ENCODE assay signal across 10 cellular contexts in the genomic region with DNA sequence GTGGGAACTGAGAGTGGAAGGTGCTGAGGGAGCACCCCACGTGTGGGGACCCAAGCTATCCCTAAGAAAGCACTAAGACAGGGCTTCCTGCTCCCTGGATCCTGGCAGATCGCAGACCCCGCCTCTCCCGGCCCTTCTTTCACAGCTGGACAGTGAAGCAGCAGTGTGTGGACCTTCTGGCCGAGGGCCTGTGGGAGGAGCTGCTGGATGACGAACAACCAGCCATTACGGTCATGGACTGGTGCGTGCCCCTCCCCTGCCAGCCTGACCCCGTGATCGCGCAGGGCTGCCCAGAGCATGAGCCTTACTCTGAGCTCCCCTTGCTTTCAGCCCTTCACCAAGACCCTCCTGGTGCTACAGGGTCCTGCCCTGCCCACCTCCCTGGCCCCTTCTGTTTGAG. TPM values are rescaled to one million over a fixed set of nuclear protein-coding genes. Genes with fewer than 3 reads are reported as not detected.
DNase-seq lines count a peak whose midpoint lies in the region; ATAC-seq, FAIRE-seq and TF ChIP-seq lines count a peak whose summit lies in the region.
"Had no signal": no experiment of that assay in that cellular context is flagged by ENCODE, and none has a peak within 500 bp of the region (broad histone marks: within the 10 kb centered on the region; RNA-seq: fewer than 3 reads in every experiment).

No MANE protein-coding gene starts in this region.

- peaks cover 33 to 38% of the 10 kb centered on the region in 2 experiments for H3K27me3 ChIP-seq in endothelial cell of umbilical vein (ENCODE audit: control insufficient read depth in 2 of 2, insufficient read depth in 2 of 2, low read length in 2 of 2)
- peaks cover 9 to 63% of the 10 kb centered on the region in 2 experiments for H3K27me3 ChIP-seq in HepG2 (ENCODE audit: control insufficient read depth in 1 of 2, insufficient read depth in 2 of 2, low read length in 2 of 2)

- H3K9me3 ChIP-seq in endothelial cell of umbilical vein (replicated peaks; ENCODE audit: control insufficient read depth, insufficient read depth, low read length) (no peaks in the 10 kb centered on the region), HepG2 (ENCODE audit: low read length) (no peaks in the 10 kb centered on the region)
- H3K9me3 ChIP-seq: BLaER1 treated with 17β-estradiol and CSF1 and Interleukin-3, amounts not matched to agents 10 nM and 100 nM had no signal

- no TSS peak for BruUV-seq in endothelial cell of umbilical vein (replicated peaks; lab: Mats Ljungman, UMichigan)
- BruUV-seq in HepG2 (replicated peaks; lab: Mats Ljungman, UMichigan), result no TSS peak

- dilution Hi-C loops in endothelial cell of umbilical vein (cut with MboI; ENCODE audit: extremely low pct_ligation_motif_present, low sequenced_read_pairs), result no loop called here

- H3K27ac ChIP-seq in endothelial cell of umbilical vein (ENCODE audit: insufficient read depth, low read depth, low read length), result no peak overlapping the region
- no peak overlapping the region for H3K27ac ChIP-seq in HepG2 (ENCODE audit: extremely low read length, insufficient read depth, low read length)
- H3K27ac ChIP-seq: BLaER1 treated with 17β-estradiol and CSF1 and Interleukin-3, amounts not matched to agents 10 nM and 100 nM; KMS-11 had no signal

- intact Hi-C loops in endothelial cell of umbilical vein (cut with micrococcal nuclease) (loop anchor here (5.0 kb wide), 1 partner anchor 147 kb away; no protein-coding TSS in a partner anchor), HepG2 (cut with micrococcal nuclease; ENCODE audit: unreplicated experiment) (no loop called here)

- H3K9ac ChIP-seq in endothelial cell of umbilical vein (replicated peaks; ENCODE audit: extremely low read depth, insufficient read depth, low read length) (no peak overlapping the region), HepG2 (ENCODE audit: insufficient read depth, low read depth, low read length) (no peak overlapping the region)
- H3K9ac ChIP-seq: BLaER1 treated with 17β-estradiol and CSF1 and Interleukin-3, amounts not matched to agents 10 nM and 100 nM; KMS-11 had no signal

- POLR2A ChIA-PET in endothelial cell of umbilical vein (lab: Charles Lee) (no interaction called here), HepG2 (lab: Yijun Ruan, JAX) (interaction anchor here (1.4 to 1.6 kb wide), 2 partner anchors 54 to 192 kb away, joined by 3 to 5 read pairs; a partner anchor contains a TSS)

- DNase-seq in AG08396 (ENCODE audit: low spot score) (peak; percentile 93), NCI-H2196 (lab: John Stamatoyannopoulos, UW; ENCODE audit: unreplicated experiment) (peak; percentile 67), endothelial cell of umbilical vein (ENCODE audit: low read depth, low spot score) (peak; percentile 18), HepG2 (ENCODE audit: low spot score) (peak; percentile 35), cerebellar nuclear complex (lab: John Stamatoyannopoulos, UW) (no peak), cortex of kidney (lab: John Stamatoyannopoulos, UW) (no peak)
- DNase-seq in activated CD4-positive, CD25-positive, alpha-beta regulatory T cell treated with anti-CD3 and anti-CD28 coated beads, Interleukin-2, amount 50 U/mL, for 72 hours, result no peak
- no peak for DNase-seq in activated effector memory CD4-positive, alpha-beta T cell treated with Interleukin-2 at 50 U/mL for 16 hours

- no peaks in the 10 kb centered on the region for H3K4me1 ChIP-seq in endothelial cell of umbilical vein (ENCODE audit: control insufficient read depth, extremely low read depth, insufficient read depth, low read length)
- peaks cover 13% of the 10 kb centered on the region for H3K4me1 ChIP-seq in HepG2 (ENCODE audit: insufficient read depth, low read length)

- peak; percentile 21 for FAIRE-seq in endothelial cell of umbilical vein (lab: Jason Lieb, UNC)
- FAIRE-seq in HepG2 (lab: Jason Lieb, UNC), result no peak

- TF ChIP-seq RAD21 in HepG2 (CRISPR knock-in tag; IDR thresholded peaks at IDR 0.05), result no peak

- no peak overlapping the region for H2AFZ ChIP-seq in endothelial cell of umbilical vein (ENCODE audit: low read depth, low read length)
- no peak overlapping the region for H2AFZ ChIP-seq in HepG2 (ENCODE audit: low read length)

- TF ChIP-seq POLR2A in endothelial cell of umbilical vein (IDR thresholded peaks at IDR 0.05; ENCODE audit: low read depth, low read length), result no peak
- no peak for TF ChIP-seq POLR2A in HepG2 (IDR thresholded peaks at IDR 0.05; ENCODE audit: insufficient read depth in 1 of 2, low read depth in 2 of 2, low read length in 2 of 2)

- ATAC-seq in HepG2, result peak; percentile 63

- CTCF ChIA-PET in endothelial cell of umbilical vein (lab: Charles Lee), result interaction anchor here (0.7 to 1.2 kb wide), 5 partner anchors 9 to 77 kb away, joined by 3 to 4 read pairs (median 3); no protein-coding TSS in a partner anchor
- CTCF ChIA-PET in HepG2 (lab: Yijun Ruan, JAX; ENCODE audit: low intra/inter-chr PET ratio, low total read pairs), result no interaction called here

- H4K20me1 ChIP-seq in endothelial cell of umbilical vein (replicated peaks; ENCODE audit: control insufficient read depth, extremely low read depth, insufficient read depth, low read length) (no peaks in the 10 kb centered on the region), HepG2 (ENCODE audit: insufficient read depth, low read length) (no peaks in the 10 kb centered on the region)

- no peaks in the 10 kb centered on the region for H3K79me2 ChIP-seq in endothelial cell of umbilical vein (ENCODE audit: control insufficient read depth, insufficient read depth, low read length)
- H3K79me2 ChIP-seq in HepG2 (ENCODE audit: insufficient read depth, low read length), result no peaks in the 10 kb centered on the region

- no peak for TF ChIP-seq CTCF in endothelial cell of umbilical vein (IDR thresholded peaks at IDR 0.05; ENCODE audit: extremely low read depth in 1 of 2, insufficient read depth in 1 of 2, low read depth in 1 of 2, low read length in 2 of 2)
- TF ChIP-seq CTCF in HepG2 (CRISPR knock-in tag; IDR thresholded peaks at IDR 0.05), result no peak

- no peaks in the 10 kb centered on the region for H3K36me3 ChIP-seq in endothelial cell of umbilical vein (ENCODE audit: control insufficient read depth in 2 of 2, extremely low read depth in 1 of 2, insufficient read depth in 2 of 2, low read length in 2 of 2)
- no peaks in the 10 kb centered on the region for H3K36me3 ChIP-seq in HepG2 (replicated peaks in 1 of 2; ENCODE audit: control insufficient read depth in 1 of 2, insufficient read depth in 2 of 2, low read length in 2 of 2)
- H3K36me3 ChIP-seq: BLaER1 treated with 17β-estradiol and CSF1 and Interleukin-3, amounts not matched to agents 10 nM and 100 nM had no signal

- WGBS in HepG2 (ENCODE audit: low lambda C conversion rate), result 0% methylated on average over 5 of the region's 11 CpGs

- TF ChIP-seq EP300 in HepG2 (IDR thresholded peaks at IDR 0.05; ENCODE audit: low read depth in 2 of 2, low read length in 2 of 2), result no peak
- no peak for TF ChIP-seq EP300 in HepG2 (CRISPR knock-in tag; IDR thresholded peaks at IDR 0.05; ENCODE audit: borderline replicate concordance)

- in situ Hi-C loops in HepG2 (cut with HindIII; ENCODE audit: extremely low pct_ligation_motif_present, low pct_unique_long_range_greater_than_20kb), result no loop called here

- no peak overlapping the region for H3K4me3 ChIP-seq in endothelial cell of umbilical vein (replicated peaks in 1 of 3; ENCODE audit: insufficient read depth in 1 of 3, low read depth in 1 of 3, low read length in 3 of 3)
- peak overlapping the region in 1 of 3 experiments; percentile 28; a peak in 1 of 6 replicates for H3K4me3 ChIP-seq in HepG2 (replicated peaks in 1 of 3; ENCODE audit: insufficient read depth in 1 of 3, low read depth in 2 of 3, low read length in 3 of 3)
- H3K4me3 ChIP-seq: BLaER1 treated with 17β-estradiol and CSF1 and Interleukin-3, amounts not matched to agents 10 nM and 100 nM had no signal

- no peaks in the 10 kb centered on the region for H3K9me1 ChIP-seq in endothelial cell of umbilical vein (replicated peaks; ENCODE audit: control insufficient read depth, extremely low read depth, insufficient read depth, low read length)

- H3K4me2 ChIP-seq in endothelial cell of umbilical vein (ENCODE audit: insufficient read depth, low read length), result no peak overlapping the region
- H3K4me2 ChIP-seq in HepG2 (ENCODE audit: low read depth, low read length), result peak overlapping the region; percentile 45
- H3K4me2 ChIP-seq: BLaER1 treated with 17β-estradiol and CSF1 and Interleukin-3, amounts not matched to agents 10 nM and 100 nM; KMS-11 had no signal

RNA-seq across cellular contexts. Expression of a gene that starts 2.3 kb away (rescaled TPM):
- total RNA-seq in endothelial cell of umbilical vein, result not detected in 2 replicates
- polyA plus RNA-seq in endothelial cell of umbilical vein, result 0.06 TPM in 1 of 2 replicates, not detected in the other
- polyA plus RNA-seq in endothelial cell of umbilical vein (2011; cell fraction: cytosol; rRNA removed), result not detected in 2 replicates
- not detected in 2 replicates for polyA plus RNA-seq in endothelial cell of umbilical vein (2011; cell fraction: nucleus; rRNA removed)
- not detected in 2 replicates for polyA plus RNA-seq in endothelial cell of umbilical vein (2012)
- 0.13 TPM in 1 of 2 replicates, not detected in the other for polyA minus RNA-seq in endothelial cell of umbilical vein
- not detected for polyA minus RNA-seq in endothelial cell of umbilical vein (2011; cell fraction: cytosol; rRNA and poly(A)+ RNA removed)
- not detected in 2 replicates for polyA minus RNA-seq in endothelial cell of umbilical vein (2011; cell fraction: nucleus; rRNA and poly(A)+ RNA removed)
- total RNA-seq in HepG2 (2016; rRNA removed; fragmentation: Illumina TruSeq; extraction: Trizol), result not detected in 2 replicates
- total RNA-seq in HepG2 (2016; cell fraction: cytosol; rRNA removed; fragmentation: Illumina TruSeq; extraction: Trizol; ENCODE audit: low read depth), result not detected in 2 replicates
- total RNA-seq in HepG2 (2016; cell fraction: insoluble cytoplasmic fraction; rRNA removed; fragmentation: Illumina TruSeq; extraction: Trizol), result not detected in 2 replicates
- not detected in 2 replicates for total RNA-seq in HepG2 (2016; cell fraction: membrane; rRNA removed; fragmentation: Illumina TruSeq; extraction: Trizol)
- not detected in 2 replicates for total RNA-seq in HepG2 (2016; cell fraction: nucleus; rRNA removed; fragmentation: Illumina TruSeq; extraction: Trizol)
- not detected in 2 replicates for polyA plus RNA-seq in HepG2 (2011; rRNA removed)
- polyA plus RNA-seq in HepG2 (2011; cell fraction: cytosol; rRNA removed), result not detected in 2 replicates
- polyA plus RNA-seq in HepG2 (2011; cell fraction: nucleus; rRNA removed), result not detected in 2 replicates
- polyA plus RNA-seq in HepG2 (2012), result not detected in 2 replicates
- polyA plus RNA-seq in HepG2 (2016; cell fraction: cytosol; fragmentation: Illumina TruSeq; extraction: Trizol; ENCODE audit: low read depth), result not detected in 2 replicates
- not detected in 2 replicates for polyA plus RNA-seq in HepG2 (2016; cell fraction: insoluble cytoplasmic fraction; fragmentation: Illumina TruSeq; extraction: Trizol; ENCODE audit: low read depth)
- not detected in 2 replicates for polyA plus RNA-seq in HepG2 (2016; cell fraction: membrane; fragmentation: Illumina TruSeq; extraction: Trizol; ENCODE audit: low read depth)
- not detected in 2 replicates for polyA plus RNA-seq in HepG2 (2016; cell fraction: nucleus; fragmentation: Illumina TruSeq; extraction: Trizol; ENCODE audit: insufficient read depth, low read depth)
- 0.06 and 0.70 TPM in 2 replicates for polyA minus RNA-seq in HepG2 (2011; rRNA and poly(A)+ RNA removed; ENCODE audit: low replicate concordance)
- not detected in 2 replicates for polyA minus RNA-seq in HepG2 (2011; cell fraction: cytosol; rRNA and poly(A)+ RNA removed)
- polyA minus RNA-seq in HepG2 (2011; cell fraction: nucleus; rRNA and poly(A)+ RNA removed), result not detected in 2 replicates

RNA-seq across cellular contexts. Expression of a gene that starts 5.0 kb away (rescaled TPM):
- total RNA-seq in endothelial cell of umbilical vein, result not detected in 2 replicates
- polyA plus RNA-seq in endothelial cell of umbilical vein, result not detected in 2 replicates
- not detected in 2 replicates for polyA plus RNA-seq in endothelial cell of umbilical vein (2011; cell fraction: cytosol; rRNA removed)
- polyA plus RNA-seq in endothelial cell of umbilical vein (2011; cell fraction: nucleus; rRNA removed), result not detected in 2 replicates
- not detected in 2 replicates for polyA plus RNA-seq in endothelial cell of umbilical vein (2012)
- not detected in 2 replicates for polyA minus RNA-seq in endothelial cell of umbilical vein
- polyA minus RNA-seq in endothelial cell of umbilical vein (2011; cell fraction: cytosol; rRNA and poly(A)+ RNA removed), result not detected
- polyA minus RNA-seq in endothelial cell of umbilical vein (2011; cell fraction: nucleus; rRNA and poly(A)+ RNA removed), result not detected in 2 replicates
- not detected in 2 replicates for total RNA-seq in HepG2 (2016; rRNA removed; fragmentation: Illumina TruSeq; extraction: Trizol)
- not detected in 2 replicates for total RNA-seq in HepG2 (2016; cell fraction: cytosol; rRNA removed; fragmentation: Illumina TruSeq; extraction: Trizol; ENCODE audit: low read depth)
- total RNA-seq in HepG2 (2016; cell fraction: insoluble cytoplasmic fraction; rRNA removed; fragmentation: Illumina TruSeq; extraction: Trizol), result not detected in 2 replicates
- not detected in 2 replicates for total RNA-seq in HepG2 (2016; cell fraction: membrane; rRNA removed; fragmentation: Illumina TruSeq; extraction: Trizol)
- not detected in 2 replicates for total RNA-seq in HepG2 (2016; cell fraction: nucleus; rRNA removed; fragmentation: Illumina TruSeq; extraction: Trizol)
- polyA plus RNA-seq in HepG2 (2011; rRNA removed), result not detected in 2 replicates
- not detected in 2 replicates for polyA plus RNA-seq in HepG2 (2011; cell fraction: cytosol; rRNA removed)
- not detected in 2 replicates for polyA plus RNA-seq in HepG2 (2011; cell fraction: nucleus; rRNA removed)
- polyA plus RNA-seq in HepG2 (2012), result not detected in 2 replicates
- polyA plus RNA-seq in HepG2 (2016; cell fraction: cytosol; fragmentation: Illumina TruSeq; extraction: Trizol; ENCODE audit: low read depth), result not detected in 2 replicates
- polyA plus RNA-seq in HepG2 (2016; cell fraction: insoluble cytoplasmic fraction; fragmentation: Illumina TruSeq; extraction: Trizol; ENCODE audit: low read depth), result not detected in 2 replicates
- not detected in 2 replicates for polyA plus RNA-seq in HepG2 (2016; cell fraction: membrane; fragmentation: Illumina TruSeq; extraction: Trizol; ENCODE audit: low read depth)
- polyA plus RNA-seq in HepG2 (2016; cell fraction: nucleus; fragmentation: Illumina TruSeq; extraction: Trizol; ENCODE audit: insufficient read depth, low read depth), result not detected in 2 replicates
- not detected in 2 replicates for polyA minus RNA-seq in HepG2 (2011; rRNA and poly(A)+ RNA removed; ENCODE audit: low replicate concordance)
- not detected in 2 replicates for polyA minus RNA-seq in HepG2 (2011; cell fraction: cytosol; rRNA and poly(A)+ RNA removed)
- polyA minus RNA-seq in HepG2 (2011; cell fraction: nucleus; rRNA and poly(A)+ RNA removed), result not detected in 2 replicates

RNA-seq across cellular contexts. Expression of a gene that starts 45.8 kb away (rescaled TPM):
- total RNA-seq in endothelial cell of umbilical vein (not detected in 2 replicates), HepG2 (2016; rRNA removed; fragmentation: Illumina TruSeq; extraction: Trizol) (not detected in 2 replicates)
- polyA plus RNA-seq in endothelial cell of umbilical vein (not detected in 2 replicates), HepG2 (2011; rRNA removed) (not detected in 2 replicates)
- not detected in 2 replicates for polyA plus RNA-seq in endothelial cell of umbilical vein (2011; cell fraction: cytosol; rRNA removed)
- not detected in 2 replicates for polyA plus RNA-seq in endothelial cell of umbilical vein (2011; cell fraction: nucleus; rRNA removed)
- polyA plus RNA-seq in endothelial cell of umbilical vein (2012), result not detected in 2 replicates
- polyA minus RNA-seq in endothelial cell of umbilical vein, result not detected in 2 replicates
- not detected for polyA minus RNA-seq in endothelial cell of umbilical vein (2011; cell fraction: cytosol; rRNA and poly(A)+ RNA removed)
- not detected in 2 replicates for polyA minus RNA-seq in endothelial cell of umbilical vein (2011; cell fraction: nucleus; rRNA and poly(A)+ RNA removed)
- not detected in 2 replicates for total RNA-seq in HepG2 (2016; cell fraction: cytosol; rRNA removed; fragmentation: Illumina TruSeq; extraction: Trizol; ENCODE audit: low read depth)
- total RNA-seq in HepG2 (2016; cell fraction: insoluble cytoplasmic fraction; rRNA removed; fragmentation: Illumina TruSeq; extraction: Trizol), result not detected in 2 replicates
- not detected in 2 replicates for total RNA-seq in HepG2 (2016; cell fraction: membrane; rRNA removed; fragmentation: Illumina TruSeq; extraction: Trizol)
- total RNA-seq in HepG2 (2016; cell fraction: nucleus; rRNA removed; fragmentation: Illumina TruSeq; extraction: Trizol), result not detected in 2 replicates
- not detected in 2 replicates for polyA plus RNA-seq in HepG2 (2011; cell fraction: cytosol; rRNA removed)
- polyA plus RNA-seq in HepG2 (2011; cell fraction: nucleus; rRNA removed), result not detected in 2 replicates
- polyA plus RNA-seq in HepG2 (2012), result not detected in 2 replicates
- polyA plus RNA-seq in HepG2 (2016; cell fraction: cytosol; fragmentation: Illumina TruSeq; extraction: Trizol; ENCODE audit: low read depth), result not detected in 2 replicates
- polyA plus RNA-seq in HepG2 (2016; cell fraction: insoluble cytoplasmic fraction; fragmentation: Illumina TruSeq; extraction: Trizol; ENCODE audit: low read depth), result not detected in 2 replicates
- polyA plus RNA-seq in HepG2 (2016; cell fraction: membrane; fragmentation: Illumina TruSeq; extraction: Trizol; ENCODE audit: low read depth), result not detected in 2 replicates
- polyA plus RNA-seq in HepG2 (2016; cell fraction: nucleus; fragmentation: Illumina TruSeq; extraction: Trizol; ENCODE audit: insufficient read depth, low read depth), result not detected in 2 replicates
- not detected in 2 replicates for polyA minus RNA-seq in HepG2 (2011; rRNA and poly(A)+ RNA removed; ENCODE audit: low replicate concordance)
- polyA minus RNA-seq in HepG2 (2011; cell fraction: cytosol; rRNA and poly(A)+ RNA removed), result not detected in 2 replicates
- polyA minus RNA-seq in HepG2 (2011; cell fraction: nucleus; rRNA and poly(A)+ RNA removed), result not detected in 2 replicates

RNA-seq across cellular contexts. Expression of a gene that starts 49.6 kb away (rescaled TPM):
- total RNA-seq in endothelial cell of umbilical vein (not detected in 2 replicates), HepG2 (2016; rRNA removed; fragmentation: Illumina TruSeq; extraction: Trizol) (not detected in 2 replicates)
- polyA plus RNA-seq in endothelial cell of umbilical vein (not detected in 2 replicates), HepG2 (2011; rRNA removed) (not detected in 2 replicates)
- polyA plus RNA-seq in endothelial cell of umbilical vein (2011; cell fraction: cytosol; rRNA removed), result not detected in 2 replicates
- not detected in 2 replicates for polyA plus RNA-seq in endothelial cell of umbilical vein (2011; cell fraction: nucleus; rRNA removed)
- polyA plus RNA-seq in endothelial cell of umbilical vein (2012), result not detected in 2 replicates
- polyA minus RNA-seq in endothelial cell of umbilical vein, result not detected in 2 replicates
- polyA minus RNA-seq in endothelial cell of umbilical vein (2011; cell fraction: cytosol; rRNA and poly(A)+ RNA removed), result not detected
- not detected in 2 replicates for polyA minus RNA-seq in endothelial cell of umbilical vein (2011; cell fraction: nucleus; rRNA and poly(A)+ RNA removed)
- total RNA-seq in HepG2 (2016; cell fraction: cytosol; rRNA removed; fragmentation: Illumina TruSeq; extraction: Trizol; ENCODE audit: low read depth), result not detected in 2 replicates
- total RNA-seq in HepG2 (2016; cell fraction: insoluble cytoplasmic fraction; rRNA removed; fragmentation: Illumina TruSeq; extraction: Trizol), result not detected in 2 replicates
- not detected in 2 replicates for total RNA-seq in HepG2 (2016; cell fraction: membrane; rRNA removed; fragmentation: Illumina TruSeq; extraction: Trizol)
- not detected in 2 replicates for total RNA-seq in HepG2 (2016; cell fraction: nucleus; rRNA removed; fragmentation: Illumina TruSeq; extraction: Trizol)
- polyA plus RNA-seq in HepG2 (2011; cell fraction: cytosol; rRNA removed), result not detected in 2 replicates
- polyA plus RNA-seq in HepG2 (2011; cell fraction: nucleus; rRNA removed), result not detected in 2 replicates
- not detected in 2 replicates for polyA plus RNA-seq in HepG2 (2012)
- polyA plus RNA-seq in HepG2 (2016; cell fraction: cytosol; fragmentation: Illumina TruSeq; extraction: Trizol; ENCODE audit: low read depth), result not detected in 2 replicates
- polyA plus RNA-seq in HepG2 (2016; cell fraction: insoluble cytoplasmic fraction; fragmentation: Illumina TruSeq; extraction: Trizol; ENCODE audit: low read depth), result not detected in 2 replicates
- not detected in 2 replicates for polyA plus RNA-seq in HepG2 (2016; cell fraction: membrane; fragmentation: Illumina TruSeq; extraction: Trizol; ENCODE audit: low read depth)
- not detected in 2 replicates for polyA plus RNA-seq in HepG2 (2016; cell fraction: nucleus; fragmentation: Illumina TruSeq; extraction: Trizol; ENCODE audit: insufficient read depth, low read depth)
- polyA minus RNA-seq in HepG2 (2011; rRNA and poly(A)+ RNA removed; ENCODE audit: low replicate concordance), result not detected in 2 replicates
- not detected in 2 replicates for polyA minus RNA-seq in HepG2 (2011; cell fraction: cytosol; rRNA and poly(A)+ RNA removed)
- polyA minus RNA-seq in HepG2 (2011; cell fraction: nucleus; rRNA and poly(A)+ RNA removed), result not detected in 2 replicates

Comparison
In these comparisons a context has a peak if more than half of its experiments do, and no peak if none do; other contexts are left out.
1. DNase-seq: peak in AG08396 (single experiment), NCI-H2196 (single experiment), endothelial cell of umbilical vein (single experiment) and HepG2 (single experiment); none in cerebellar nuclear complex (0 of 2), activated CD4-positive, CD25-positive, alpha-beta regulatory T cell treated with anti-CD3 and anti-CD28 coated beads, Interleukin-2, amount 50 U/mL, for 72 hours (single experiment), activated effector memory CD4-positive, alpha-beta T cell treated with Interleukin-2 at 50 U/mL for 16 hours (single experiment) and cortex of kidney (single experiment).